Comparison of ENCODE assay signal across 24 cellular contexts in genomic region chr11:78752528-78752927, GRCh38.
DNase-seq lines count a peak whose midpoint lies in the region; ATAC-seq and TF ChIP-seq lines count a peak whose summit lies in the region.
"Had no signal": no experiment of that assay in that cellular context is flagged by ENCODE, and none has a peak within 500 bp of the region (broad histone marks: within the 10 kb centered on the region; RNA-seq: fewer than 3 reads in every experiment).

No MANE protein-coding gene starts in this region.

- intact Hi-C loops in MCF 10A (cut with micrococcal nuclease) = no loop called here

- DNase-seq in ELF-1 (ENCODE audit: low read depth, low spot score) = peak; percentile 17
- peak; percentile 57 for DNase-seq in NCI-H69 (lab: John Stamatoyannopoulos, UW)
- peak; percentile 9 to 21 for DNase-seq in SJCRH30
- DNase-seq in neural progenitor cell (ENCODE audit: low spot score) = peak; percentile 23
- DNase-seq in MCF 10A (ENCODE audit: unreplicated experiment) = no peak
- no peak for DNase-seq in type B pancreatic cell (ENCODE audit: extremely low spot score, unreplicated experiment)
- DNase-seq: 8988T; ACHN; BE2C; C1 segment of cervical spinal cord; CD4-positive, alpha-beta memory T cell; CD4-positive, CD25-positive, alpha-beta regulatory T cell; CD8-positive, alpha-beta memory T cell; COR-L47; DMS 273 treated with DMSO at 0.1 percent for 48 hours; DMS153; DMS79; DND-41; EL; GF-D8 had no signal

- H3K79me2 ChIP-seq in neural progenitor cell (ENCODE audit: low read depth) = no peaks in the 10 kb centered on the region

- H3K9me3 ChIP-seq in SJCRH30 (replicated peaks) (no peaks in the 10 kb centered on the region), neural progenitor cell (ENCODE audit: low read depth) (no peaks in the 10 kb centered on the region)
- H3K9me3 ChIP-seq: BE2C, BLaER1 had no signal

- H2AFZ ChIP-seq in neural progenitor cell (replicated peaks) = no peak overlapping the region

- no peaks in the 10 kb centered on the region for H3F3A ChIP-seq in neural progenitor cell (ENCODE audit: low read depth)

- H3K36me3 Mint-ChIP-seq in neural progenitor cell (peaks cover 21% of the 10 kb centered on the region), MCF 10A (ENCODE audit: insufficient read depth, unreplicated experiment) (no peaks in the 10 kb centered on the region), type B pancreatic cell (peaks cover 23% of the 10 kb centered on the region)
- H3K36me3 Mint-ChIP-seq: CD14-positive monocyte; CD4-positive, alpha-beta memory T cell; CD4-positive, CD25-positive, alpha-beta regulatory T cell; CD8-positive, alpha-beta memory T cell had no signal

- H3K27ac ChIP-seq in SJCRH30 = no peak overlapping the region
- H3K27ac ChIP-seq in neural progenitor cell = no peak overlapping the region
- H3K27ac ChIP-seq: BLaER1 had no signal

- H3K4me2 ChIP-seq in neural progenitor cell = no peak overlapping the region
- H3K4me2 ChIP-seq: BLaER1 had no signal

- no peak overlapping the region for H3K9ac ChIP-seq in neural progenitor cell
- H3K9ac ChIP-seq: BLaER1 had no signal

- TF ChIP-seq CTCF in neural progenitor cell (IDR thresholded peaks at IDR 0.05) (no peak), MCF 10A (IDR thresholded peaks at IDR 0.05; ENCODE audit: unreplicated experiment) (no peak), type B pancreatic cell (conservative IDR thresholded peaks at IDR 0.05) (no peak)

- H3K4me3 ChIP-seq in SJCRH30 = no peak overlapping the region
- H3K4me3 ChIP-seq in neural progenitor cell = no peak overlapping the region
- H3K4me3 ChIP-seq: BLaER1 had no signal

- no peak overlapping the region for H3K27ac Mint-ChIP-seq in neural progenitor cell
- H3K27ac Mint-ChIP-seq in MCF 10A (ENCODE audit: low read depth, unreplicated experiment) = no peak overlapping the region
- H3K27ac Mint-ChIP-seq in type B pancreatic cell = no peak overlapping the region
- H3K27ac Mint-ChIP-seq: CD4-positive, alpha-beta memory T cell; CD4-positive, CD25-positive, alpha-beta regulatory T cell; CD8-positive, alpha-beta memory T cell had no signal

- no peaks in the 10 kb centered on the region; the same call in 1 of the 2 replicates for H3K4me1 ChIP-seq in SJCRH30
- peaks cover 5% of the 10 kb centered on the region for H3K4me1 ChIP-seq in neural progenitor cell

- CTCF ChIA-PET in MCF 10A (lab: Yijun Ruan, JAX) = interaction anchor here (0.6 to 2.4 kb wide), 4 partner anchors 36 to 257 kb away, joined by 3 to 9 read pairs (median 5); no protein-coding TSS in a partner anchor

- H3K9me3 Mint-ChIP-seq in neural progenitor cell (no peaks in the 10 kb centered on the region), MCF 10A (ENCODE audit: unreplicated experiment) (no peaks in the 10 kb centered on the region), type B pancreatic cell (no peaks in the 10 kb centered on the region)
- H3K9me3 Mint-ChIP-seq: CD14-positive monocyte; CD4-positive, alpha-beta memory T cell; CD4-positive, CD25-positive, alpha-beta regulatory T cell; CD8-positive, alpha-beta memory T cell had no signal

- no TSS peak for BruUV-seq in MCF 10A (replicated peaks; lab: Mats Ljungman, UMichigan)

- H3K27me3 Mint-ChIP-seq in neural progenitor cell (ENCODE audit: insufficient read depth, low read depth) = no peaks in the 10 kb centered on the region
- no peaks in the 10 kb centered on the region for H3K27me3 Mint-ChIP-seq in MCF 10A (ENCODE audit: insufficient read depth, unreplicated experiment)
- no peaks in the 10 kb centered on the region for H3K27me3 Mint-ChIP-seq in type B pancreatic cell

- H3K4me1 Mint-ChIP-seq in neural progenitor cell (no peaks in the 10 kb centered on the region), MCF 10A (ENCODE audit: insufficient read depth, unreplicated experiment) (no peaks in the 10 kb centered on the region), type B pancreatic cell (ENCODE audit: unreplicated experiment) (peaks cover 4% of the 10 kb centered on the region)
- H3K4me1 Mint-ChIP-seq: CD14-positive monocyte; CD4-positive, alpha-beta memory T cell; CD4-positive, CD25-positive, alpha-beta regulatory T cell; CD8-positive, alpha-beta memory T cell had no signal

- ATAC-seq in HG02840 (IDR thresholded peaks at IDR 0.05; ENCODE audit: low FRiP score, unreplicated experiment) = no peak
- no peak for ATAC-seq in HG02884 (IDR thresholded peaks at IDR 0.05; ENCODE audit: unreplicated experiment)

- H3K36me3 ChIP-seq in SJCRH30 (no peaks in the 10 kb centered on the region), neural progenitor cell (no peaks in the 10 kb centered on the region)

- H3K27me3 ChIP-seq in SJCRH30 (no peaks in the 10 kb centered on the region), neural progenitor cell (no peaks in the 10 kb centered on the region)
- H3K27me3 ChIP-seq: BE2C, BLaER1 had no signal

- H3K4me3 Mint-ChIP-seq in neural progenitor cell = no peak overlapping the region
- no peak overlapping the region for H3K4me3 Mint-ChIP-seq in MCF 10A (ENCODE audit: unreplicated experiment)
- no peak overlapping the region for H3K4me3 Mint-ChIP-seq in type B pancreatic cell
- H3K4me3 Mint-ChIP-seq: CD14-positive monocyte; CD4-positive, alpha-beta memory T cell; CD4-positive, CD25-positive, alpha-beta regulatory T cell; CD8-positive, alpha-beta memory T cell had no signal

- no peaks in the 10 kb centered on the region for H4K20me1 ChIP-seq in neural progenitor cell (ENCODE audit: low read depth)
- H4K20me1 ChIP-seq: BLaER1 had no signal

- POLR2A ChIA-PET in MCF 10A (lab: Yijun Ruan, JAX) = no interaction called here

Comparison
In these comparisons a context has a peak if more than half of its experiments do, and no peak if none do; other contexts are left out.
1. DNase-seq: peak in ELF-1 (single experiment), NCI-H69 (single experiment), SJCRH30 (2 of 2) and neural progenitor cell (single experiment); none in MCF 10A (single experiment) and type B pancreatic cell (single experiment).